Comparison of ENCODE assay signal across 2 cellular contexts in genomic region chr1:19665456-19666138, GRCh38.
TF ChIP-seq lines count a peak whose summit lies in the region.

No MANE protein-coding gene starts in this region.

TF ChIP-seq in GM23338, 12 proteins besides CTCF, POLR2A, EP300 and RAD21:
- TF ChIP-seq CREB1 (CRISPR knock-in tag; IDR thresholded peaks at IDR 0.05; ENCODE audit: low read depth), result no peak
- TF ChIP-seq EZH2 (IDR thresholded peaks at IDR 0.05; ENCODE audit: low read depth, unreplicated experiment), result peak; percentile 39

TF ChIP-seq in K562, 482 proteins besides CTCF, POLR2A, EP300 and RAD21:
- TF ChIP-seq CTBP1 (IDR thresholded peaks at IDR 0.05; ENCODE audit: borderline replicate concordance) (peak; percentile 17; the same call in 1 of the 2 replicates), ELF4 (CRISPR knock-in tag; IDR thresholded peaks at IDR 0.05) (no peak), HEY1 (CRISPR knock-in tag; IDR thresholded peaks at IDR 0.05; ENCODE audit: borderline replicate concordance) (no peak), RNF2 (IDR thresholded peaks at IDR 0.05) (no peak), NRF1 (conservative IDR thresholded peaks at IDR 0.05 in 1 of 2, IDR thresholded peaks at IDR 0.05 in 1 of 2) (peak in 1 of 2 experiments; percentile 18; a peak in 1 of 4 replicates)
- TF ChIP-seq, protein P1, sequence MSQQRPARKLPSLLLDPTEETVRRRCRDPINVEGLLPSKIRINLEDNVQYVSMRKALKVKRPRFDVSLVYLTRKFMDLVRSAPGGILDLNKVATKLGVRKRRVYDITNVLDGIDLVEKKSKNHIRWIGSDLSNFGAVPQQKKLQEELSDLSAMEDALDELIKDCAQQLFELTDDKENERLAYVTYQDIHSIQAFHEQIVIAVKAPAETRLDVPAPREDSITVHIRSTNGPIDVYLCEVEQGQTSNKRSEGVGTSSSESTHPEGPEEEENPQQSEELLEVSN (IDR thresholded peaks at IDR 0.05; ENCODE audit: borderline replicate concordance in 1 of 2, extremely low read depth in 1 of 2, insufficient read depth in 1 of 2, insufficient read length in 1 of 2, low read depth in 1 of 2, low read length in 1 of 2, poor library complexity in 1 of 2, severe bottlenecking in 1 of 2), result peak in 1 of 2 experiments; percentile 7
- TF ChIP-seq, protein P2, sequence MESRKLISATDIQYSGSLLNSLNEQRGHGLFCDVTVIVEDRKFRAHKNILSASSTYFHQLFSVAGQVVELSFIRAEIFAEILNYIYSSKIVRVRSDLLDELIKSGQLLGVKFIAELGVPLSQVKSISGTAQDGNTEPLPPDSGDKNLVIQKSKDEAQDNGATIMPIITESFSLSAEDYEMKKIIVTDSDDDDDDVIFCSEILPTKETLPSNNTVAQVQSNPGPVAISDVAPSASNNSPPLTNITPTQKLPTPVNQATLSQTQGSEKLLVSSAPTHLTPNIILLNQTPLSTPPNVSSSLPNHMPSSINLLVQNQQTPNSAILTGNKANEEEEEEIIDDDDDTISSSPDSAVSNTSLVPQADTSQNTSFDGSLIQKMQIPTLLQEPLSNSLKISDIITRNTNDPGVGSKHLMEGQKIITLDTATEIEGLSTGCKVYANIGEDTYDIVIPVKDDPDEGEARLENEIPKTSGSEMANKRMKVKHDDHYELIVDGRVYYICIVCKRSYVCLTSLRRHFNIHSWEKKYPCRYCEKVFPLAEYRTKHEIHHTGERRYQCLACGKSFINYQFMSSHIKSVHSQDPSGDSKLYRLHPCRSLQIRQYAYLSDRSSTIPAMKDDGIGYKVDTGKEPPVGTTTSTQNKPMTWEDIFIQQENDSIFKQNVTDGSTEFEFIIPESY (CRISPR knock-in tag; IDR thresholded peaks at IDR 0.05), result peak; percentile 86
